In the genomic region with DNA sequence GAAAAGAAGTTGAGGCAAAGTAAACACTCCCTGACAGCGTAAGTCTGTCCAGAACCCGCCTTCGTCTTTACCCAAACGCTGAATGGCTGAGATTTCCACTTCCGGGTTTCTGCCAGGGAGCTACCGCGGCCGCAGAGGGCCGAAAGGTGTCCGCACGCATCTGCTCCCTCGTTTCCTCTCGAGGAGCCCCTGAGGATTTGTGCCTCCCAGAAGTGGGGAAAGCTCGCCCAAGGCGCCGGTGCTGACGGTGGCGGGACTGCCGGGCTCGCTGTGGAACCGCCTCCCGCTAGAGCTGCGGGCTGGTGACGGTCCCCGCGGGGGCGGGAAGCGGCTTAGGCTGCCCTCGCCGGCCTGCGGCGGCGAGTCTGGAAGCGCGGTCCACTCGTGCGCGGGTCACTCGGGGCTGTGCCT, we compare ENCODE assay signal across 8 cellular contexts.
DNase-seq lines count a peak whose midpoint lies in the region; ATAC-seq, FAIRE-seq and TF ChIP-seq lines count a peak whose summit lies in the region.

No MANE protein-coding gene starts in this region.

- DNase-seq in GM10248 (ENCODE audit: extremely low spot score) (peak; percentile 26), NCI-H146 treated with DMSO at 0.1 percent for 48 hours (lab: John Stamatoyannopoulos, UW; ENCODE audit: unreplicated experiment) (peak; percentile 92), activated T-cell treated with anti-CD3 and anti-CD28 coated beads for 48 hours (ENCODE audit: low read depth) (peak; percentile 30), occipital lobe (lab: John Stamatoyannopoulos, UW) (peak; percentile 38), H54 (ENCODE audit: insufficient read length, low spot score) (no peak), KG1 (lab: John Stamatoyannopoulos, UW) (no peak), iPS-NIHi7 (ENCODE audit: extremely low spot score) (no peak)

- no peak for FAIRE-seq in H54 (lab: Jason Lieb, UNC)

- TF ChIP-seq CTCF in GM10248 (IDR thresholded peaks at IDR 0.05; ENCODE audit: control extremely low read depth, extremely low read depth, low read depth, missing control alignments) = no peak

- no peak for TF ChIP-seq POLR2A in H54 (IDR thresholded peaks at IDR 0.05; ENCODE audit: low read depth, low read length)

- CTCF ChIA-PET in GM10248 (lab: Yijun Ruan, JAX) = no interaction called here

- POLR2A ChIA-PET in GM10248 (lab: Yijun Ruan, JAX) = no interaction called here

- no peak for ATAC-seq in HG03432 (IDR thresholded peaks at IDR 0.05; ENCODE audit: unreplicated experiment)

Comparison
In these comparisons a context has a peak if more than half of its experiments do, and no peak if none do; other contexts are left out.
1. DNase-seq: peak in GM10248 (single experiment), NCI-H146 treated with DMSO at 0.1 percent for 48 hours (single experiment), activated T-cell treated with anti-CD3 and anti-CD28 coated beads for 48 hours (single experiment) and occipital lobe (single experiment); none in H54 (single experiment), KG1 (single experiment) and iPS-NIHi7 (single experiment).